ENCODE assay signal across 2 cellular contexts in genomic region chr5:177836191-177836590, GRCh38. TPM values are rescaled to one million over a fixed set of nuclear protein-coding genes. Genes with fewer than 3 reads are reported as not detected.
"Had no signal": no experiment of that assay in that cellular context is flagged by ENCODE, and none has a peak within 500 bp of the region (broad histone marks: within the 10 kb centered on the region; RNA-seq: fewer than 3 reads in every experiment).

No MANE protein-coding gene starts in this region.

RNA-seq across cellular contexts. Expression of gene FAM153A, which starts 53.5 kb away (rescaled TPM):
- total RNA-seq: endodermal cell, pulmonary artery endothelial cell had no signal
